In genomic region chr12:65882504-65882903, GRCh38 we compare ENCODE assay signal across 15 cellular contexts. TPM values are rescaled to one million over a fixed set of nuclear protein-coding genes. Genes with fewer than 3 reads are reported as not detected.
DNase-seq lines count a peak whose midpoint lies in the region; ATAC-seq and TF ChIP-seq lines count a peak whose summit lies in the region.
"Had no signal": no experiment of that assay in that cellular context is flagged by ENCODE, and none has a peak within 500 bp of the region (broad histone marks: within the 10 kb centered on the region; RNA-seq: fewer than 3 reads in every experiment).

No MANE protein-coding gene starts in this region.

- no peaks in the 10 kb centered on the region for H3K27me3 ChIP-seq in ACC112 (ENCODE audit: insufficient read depth, low read length)
- no peaks in the 10 kb centered on the region for H3K27me3 ChIP-seq in osteoblast (ENCODE audit: insufficient read depth, low read length)
- H3K27me3 ChIP-seq: adrenal gland had no signal

- H3K9me3 ChIP-seq in osteoblast (ENCODE audit: low read depth, low read length), result no peaks in the 10 kb centered on the region
- H3K9me3 ChIP-seq: adrenal gland, BLaER1 had no signal

- TF ChIP-seq CTCF in osteoblast (IDR thresholded peaks at IDR 0.05; ENCODE audit: extremely low read depth, low read depth, low read length), result no peak

- H2AFZ ChIP-seq in ACC112 (ENCODE audit: low read length, unreplicated experiment) (no peak overlapping the region), osteoblast (ENCODE audit: low read length) (no peak overlapping the region)

- ATAC-seq in HG03280 (IDR thresholded peaks at IDR 0.05; ENCODE audit: unreplicated experiment), result no peak
- ATAC-seq in GM18505 (IDR thresholded peaks at IDR 0.05; ENCODE audit: unreplicated experiment), result no peak
- ATAC-seq: activated CD8-positive, alpha-beta memory T cell treated with anti-CD3 and anti-CD28 coated beads, Interleukin-2, amount 10 ng/mL, durations not matched to agents 7 days and 5 days had no signal

- H3K36me3 ChIP-seq in ACC112 (ENCODE audit: insufficient read depth, low read length), result peaks cover 33% of the 10 kb centered on the region
- H3K36me3 ChIP-seq in osteoblast (ENCODE audit: insufficient read depth, low read length), result peaks cover 30% of the 10 kb centered on the region
- H3K36me3 ChIP-seq: adrenal gland, BLaER1 had no signal

- H3K27ac ChIP-seq in ACC112 (ENCODE audit: low read depth, low read length) (peak overlapping the region; percentile 80), epithelial cell of prostate (peak overlapping the region; percentile 40), osteoblast (ENCODE audit: low read depth, low read length) (peak overlapping the region; percentile 94)
- H3K27ac ChIP-seq: BLaER1 had no signal

- H4K20me1 ChIP-seq in osteoblast (ENCODE audit: insufficient read depth, low read length), result no peaks in the 10 kb centered on the region
- H4K20me1 ChIP-seq: BLaER1 had no signal

- DNase-seq in NCI-H128 (lab: John Stamatoyannopoulos, UW; ENCODE audit: unreplicated experiment), result peak; percentile 6
- DNase-seq in epithelial cell of prostate (ENCODE audit: low read depth, low spot score), result no peak
- DNase-seq in osteoblast (ENCODE audit: insufficient read length, low spot score, missing footprints), result no peak
- no peak for DNase-seq in DMS79 (lab: John Stamatoyannopoulos, UW)
- no peak for DNase-seq in NCI-H69 (lab: John Stamatoyannopoulos, UW)
- DNase-seq: activated CD8-positive, alpha-beta memory T cell treated with anti-CD3 and anti-CD28 coated beads, Interleukin-2, amount 10 ng/mL, durations not matched to agents 7 days and 5 days; mesendoderm; NCI-H446 treated with DMSO at 0.1 percent for 48 hours; stimulated activated CD4-positive, alpha-beta T cell treated with anti-CD3 and anti-CD28 coated beads, Interleukin-4, amount 100 ng/mL, for 24 hours; T-helper 17 cell had no signal

- H3K4me3 ChIP-seq in ACC112 (ENCODE audit: low read depth, low read length) (peak overlapping the region; percentile 63), osteoblast (ENCODE audit: insufficient read depth, low read length) (peak overlapping the region; percentile 70)
- H3K4me3 ChIP-seq: BLaER1 had no signal

- peaks cover 84% of the 10 kb centered on the region for H3K79me2 ChIP-seq in ACC112 (ENCODE audit: control insufficient read depth, insufficient read depth, low read length, unreplicated experiment)
- peaks cover 63% of the 10 kb centered on the region for H3K79me2 ChIP-seq in osteoblast (ENCODE audit: insufficient read depth, low read length)

- peak overlapping the region; percentile 90 for H3K4me2 ChIP-seq in osteoblast (ENCODE audit: insufficient read depth, low read length)
- H3K4me2 ChIP-seq: BLaER1 had no signal

- H3K4me1 ChIP-seq in ACC112 (ENCODE audit: control insufficient read depth, insufficient read depth, low read length, unreplicated experiment), result peaks cover 90% of the 10 kb centered on the region
- H3K4me1 ChIP-seq in osteoblast (ENCODE audit: insufficient read depth, low read length), result peaks cover 92% of the 10 kb centered on the region

- no peak for TF ChIP-seq POLR2A in GM18505 (IDR thresholded peaks at IDR 0.05; ENCODE audit: borderline replicate concordance, extremely low read depth, insufficient read depth, insufficient read length)

RNA-seq across cellular contexts. Expression of gene HMGA2, which starts 58.2 kb away (rescaled TPM):
- 15.9 and 19.7 TPM in 2 replicates for total RNA-seq in osteoblast
- total RNA-seq: activated CD8-positive, alpha-beta memory T cell treated with anti-CD3 and anti-CD28 coated beads, Interleukin-2, amount 10 ng/mL, durations not matched to agents 7 days and 5 days; T-helper 17 cell had no signal

Comparison
In these comparisons a context has a peak if more than half of its experiments do, and no peak if none do; other contexts are left out.
1. H3K27ac ChIP-seq: peak in every context shown above with its lines; median percentile 94 in osteoblast; 80 in ACC112; 40 in epithelial cell of prostate.